Comparison of ENCODE assay signal across 21 cellular contexts in genomic region chr17:61202564-61202963, GRCh38.
A peak's percentile ranks its signal among the peaks of the same experiment; 100 is the strongest.
DNase-seq lines count a peak whose midpoint lies in the region; ATAC-seq and TF ChIP-seq lines count a peak whose summit lies in the region.
"Had no signal": no experiment of that assay in that cellular context is flagged by ENCODE, and none has a peak within 500 bp of the region (broad histone marks: within the 10 kb centered on the region; RNA-seq: fewer than 3 reads in every experiment).

No MANE protein-coding gene starts in this region.

- no peak for TF ChIP-seq CTCF in brain microvascular endothelial cell (IDR thresholded peaks at IDR 0.05; ENCODE audit: low read depth, low read length, missing control alignments)
- no peak for TF ChIP-seq CTCF in upper lobe of right lung (IDR thresholded peaks at IDR 0.05)

- H3K27me3 ChIP-seq in brain microvascular endothelial cell (replicated peaks), result no peaks in the 10 kb centered on the region
- H3K27me3 ChIP-seq in upper lobe of right lung, result no peaks in the 10 kb centered on the region
- H3K27me3 ChIP-seq: breast epithelium had no signal

- peak; percentile 64 for DNase-seq in LHCN-M2 (ENCODE audit: low read depth)
- DNase-seq in brain microvascular endothelial cell, result no peak
- peak; percentile 72 for DNase-seq in kidney glomerular epithelial cell (lab: John Stamatoyannopoulos, UW)
- no peak for DNase-seq in upper lobe of right lung
- no peak for DNase-seq in erythroblast (lab: John Stamatoyannopoulos, UW)
- DNase-seq: activated CD4-positive, alpha-beta T cell treated with anti-CD3 and anti-CD28 coated beads, Interleukin-2, amount 10 ng/mL, durations not matched to agents 7 days and 5 days; activated naive CD8-positive, alpha-beta T cell treated with anti-CD3 and anti-CD28 coated beads, Interleukin-2, amount 10 ng/mL, durations not matched to agents 7 days and 5 days; AML-193; left ventricle myocardium superior; NCI-H1417 treated with DMSO at 0.1 percent for 48 hours; NCI-H510A treated with DMSO at 0.1 percent for 48 hours; nephron progenitor cell; posterior cingulate gyrus; RPMI8226; WERI-Rb-1 had no signal

- H3K36me3 ChIP-seq in brain microvascular endothelial cell (replicated peaks), result no peaks in the 10 kb centered on the region
- H3K36me3 ChIP-seq in upper lobe of right lung, result no peaks in the 10 kb centered on the region
- H3K36me3 ChIP-seq: breast epithelium, WERI-Rb-1 had no signal

- no peak for TF ChIP-seq POLR2A in erythroblast (IDR thresholded peaks at IDR 0.05; ENCODE audit: low read length)

- H3K4me1 ChIP-seq in upper lobe of right lung, result peaks cover 36% of the 10 kb centered on the region
- H3K4me1 ChIP-seq: breast epithelium had no signal

- intact Hi-C loops in upper lobe of right lung (cut with DNase I), result no loop called here

- in situ Hi-C loops in brain microvascular endothelial cell (cut with HindIII; ENCODE audit: low pct_ligation_motif_present, low sequenced_read_pairs), result no loop called here

- H3K27ac ChIP-seq in brain microvascular endothelial cell, result peak overlapping the region; percentile 2
- H3K27ac ChIP-seq in upper lobe of right lung, result peak overlapping the region; percentile 20
- H3K27ac ChIP-seq: breast epithelium, SK-N-MC, WERI-Rb-1 had no signal

- H3K4me3 ChIP-seq in brain microvascular endothelial cell (ENCODE audit: low read depth, low read length), result no peak overlapping the region
- no peak overlapping the region for H3K4me3 ChIP-seq in upper lobe of right lung
- H3K4me3 ChIP-seq: breast epithelium, SK-N-MC had no signal

- H3K9me3 ChIP-seq in upper lobe of right lung, result no peaks in the 10 kb centered on the region
- H3K9me3 ChIP-seq: breast epithelium had no signal

- no peak for ATAC-seq in upper lobe of right lung
- ATAC-seq in HG02798 (IDR thresholded peaks at IDR 0.05; ENCODE audit: poor library complexity, unreplicated experiment), result no peak
- ATAC-seq in HG03175 (IDR thresholded peaks at IDR 0.05; ENCODE audit: unreplicated experiment), result no peak
- ATAC-seq: activated T-helper 17 cell treated with anti-CD3 and anti-CD28 coated beads, Interleukin-2, amount 50 U/mL, for 72 hours; left ventricle myocardium superior; sciatic nerve had no signal

Comparison
In these comparisons a context has a peak if more than half of its experiments do, and no peak if none do; other contexts are left out.
1. DNase-seq: peak in LHCN-M2 (single experiment) and kidney glomerular epithelial cell (single experiment); none in brain microvascular endothelial cell (single experiment), upper lobe of right lung (single experiment) and erythroblast (0 of 2).